10 cellular contexts compared by ENCODE assay signal in the genomic region with DNA sequence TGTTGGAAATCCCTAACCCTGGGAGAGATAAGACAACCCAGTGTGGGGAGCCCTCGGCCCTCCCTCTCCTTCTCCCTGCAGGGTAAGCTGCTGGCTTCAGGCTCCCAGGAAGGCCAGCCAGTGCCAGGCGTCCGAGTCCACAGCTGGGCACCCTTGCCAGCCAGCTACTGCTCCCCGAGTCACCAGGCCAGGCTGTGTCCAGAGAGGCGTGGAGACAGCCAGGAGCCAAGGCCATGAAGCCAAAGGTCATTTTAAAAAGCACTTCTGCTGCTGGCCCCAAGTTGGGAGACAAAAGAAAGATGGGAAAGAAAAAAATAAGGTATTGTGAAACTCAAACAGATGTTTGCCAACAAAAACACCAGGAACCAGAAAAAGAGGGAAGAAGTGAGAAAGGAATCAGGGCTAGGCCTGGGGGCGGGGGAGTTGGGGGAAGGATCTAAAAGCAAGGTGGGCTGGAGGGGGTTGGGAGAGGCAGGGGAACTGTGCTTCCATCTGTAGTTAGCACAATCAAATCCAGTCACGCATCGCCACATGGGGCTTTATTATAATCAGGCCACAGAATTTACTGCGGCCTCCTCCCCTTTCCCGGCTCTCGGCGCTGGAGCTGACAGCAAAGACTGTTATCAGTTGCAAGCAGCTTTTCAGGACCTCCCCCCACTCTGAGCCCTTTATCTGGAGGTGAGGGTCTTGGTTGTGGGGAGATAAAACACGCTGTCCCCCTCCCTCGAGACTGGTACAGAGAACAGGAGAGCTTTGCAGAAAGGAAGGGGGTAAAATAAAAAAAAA. TPM values are rescaled to one million over a fixed set of nuclear protein-coding genes. Genes with fewer than 3 reads are reported as not detected.
DNase-seq lines count a peak whose midpoint lies in the region; ATAC-seq and TF ChIP-seq lines count a peak whose summit lies in the region.
"Had no signal": no experiment of that assay in that cellular context is flagged by ENCODE, and none has a peak within 500 bp of the region (broad histone marks: within the 10 kb centered on the region; RNA-seq: fewer than 3 reads in every experiment).

No MANE protein-coding gene starts in this region.

- DNase-seq in NCI-H1417 (lab: John Stamatoyannopoulos, UW) (peak in 2 of 3 experiments; percentile 12 to 50), NCI-H1417 treated with DMSO at 0.1 percent for 48 hours (lab: John Stamatoyannopoulos, UW) (no peak), endothelial cell (ENCODE audit: low spot score) (no peak), right lobe of liver (peak; percentile 65 to 92 (median 85)), superior temporal gyrus (ENCODE audit: extremely low spot score) (peak; percentile 83), epidermal melanocyte (ENCODE audit: insufficient read length, low spot score) (no peak), GOT3 (lab: John Stamatoyannopoulos, UW) (no peak), GM10266 (ENCODE audit: extremely low spot score) (no peak)
- DNase-seq: NK-92 treated with Interleukin-12 subunit alpha and Interleukin-12 subunit beta, amount 100 ng/mL, for 24 hours had no signal

- H3K27ac Mint-ChIP-seq in endothelial cell (ENCODE audit: unreplicated experiment): peak overlapping the region; percentile 65

- H3K4me3 ChIP-seq in right lobe of liver: no peak overlapping the region

- peak overlapping the region in 1 of 3 donors; percentile 24 for H3K27ac ChIP-seq in right lobe of liver
- H3K27ac ChIP-seq: 22Rv1 had no signal

- TF ChIP-seq CTCF in endothelial cell (IDR thresholded peaks at IDR 0.05; ENCODE audit: unreplicated experiment) (no peak), right lobe of liver (IDR thresholded peaks at IDR 0.05) (no peak), GM10266 (IDR thresholded peaks at IDR 0.05; ENCODE audit: control insufficient read depth, insufficient read depth, low read depth, missing control alignments) (no peak)

- peaks cover 46% of the 10 kb centered on the region for H3K4me1 Mint-ChIP-seq in endothelial cell (ENCODE audit: unreplicated experiment)

- H3K27me3 Mint-ChIP-seq in endothelial cell (ENCODE audit: unreplicated experiment): peaks cover 3% of the 10 kb centered on the region

- H3K9me3 ChIP-seq in right lobe of liver: no peaks in the 10 kb centered on the region

- H3K9me3 Mint-ChIP-seq in endothelial cell (ENCODE audit: unreplicated experiment): no peaks in the 10 kb centered on the region

- peak; percentile 93 to 99 (median 96) for ATAC-seq in right lobe of liver

- no peak for TF ChIP-seq POLR2A in right lobe of liver (IDR thresholded peaks at IDR 0.05)

- intact Hi-C loops in right lobe of liver (cut with DNase I): no loop called here

- WGBS in right lobe of liver (ENCODE audit: insufficient coverage, low coverage, low lambda C conversion rate, missing lambda C conversion rate): 56% methylated on average over 11 of the region's 14 CpGs

- H3K36me3 Mint-ChIP-seq in endothelial cell (ENCODE audit: low read depth, unreplicated experiment): peaks cover 10% of the 10 kb centered on the region

- H3K27me3 ChIP-seq in right lobe of liver: no peaks in the 10 kb centered on the region

- peaks cover 0 to 16% (median 6%) of the 10 kb centered on the region in 4 donors for H3K4me1 ChIP-seq in right lobe of liver

- H3K36me3 ChIP-seq in right lobe of liver: peaks cover 0 to 7% (median 1%) of the 10 kb centered on the region in 4 donors

- no peak overlapping the region for H3K4me3 Mint-ChIP-seq in endothelial cell (ENCODE audit: unreplicated experiment)

RNA-seq across cellular contexts. Expression of a gene that starts 33.5 kb away (rescaled TPM):
- total RNA-seq in endothelial cell (ENCODE audit: unreplicated experiment) (27.4 TPM), right lobe of liver (10 to 100 TPM; 11.3 to 17.2 (median 14.2) TPM)

Comparison
In these comparisons a context has a peak if more than half of its experiments do, and no peak if none do; other contexts are left out.
1. DNase-seq: peak in NCI-H1417 (2 of 3), right lobe of liver (3 of 3) and superior temporal gyrus (single experiment); none in NCI-H1417 treated with DMSO at 0.1 percent for 48 hours (single experiment), endothelial cell (single experiment), epidermal melanocyte (single experiment), GOT3 (single experiment) and GM10266 (single experiment).